Comparison of ENCODE assay signal across 2 cellular contexts in genomic region chr6:132003516-132004178, GRCh38.
TF ChIP-seq lines count a peak whose summit lies in the region.

No MANE protein-coding gene starts in this region.

TF ChIP-seq in HepG2, 621 proteins besides CTCF, POLR2A, EP300 and RAD21:
- TF ChIP-seq STAT5B (CRISPR knock-in tag; IDR thresholded peaks at IDR 0.05) (no peak), ZNF562 (CRISPR knock-in tag; IDR thresholded peaks at IDR 0.05; ENCODE audit: borderline replicate concordance) (peak; percentile 94; the same call in 1 of the 2 replicates)

TF ChIP-seq in WTC11, 78 proteins besides CTCF, POLR2A, EP300 and RAD21:
- TF ChIP-seq RORB (CRISPR knock-in tag; IDR thresholded peaks at IDR 0.05) (no peak), ZNF317 (CRISPR knock-in tag; IDR thresholded peaks at IDR 0.05; ENCODE audit: borderline replicate concordance, low read depth) (no peak), MYBL2 (CRISPR knock-in tag; IDR thresholded peaks at IDR 0.05) (no peak), E2F5 (CRISPR knock-in tag; IDR thresholded peaks at IDR 0.05) (no peak), HMGA2 (CRISPR knock-in tag; IDR thresholded peaks at IDR 0.05) (no peak), IRF2 (CRISPR knock-in tag; IDR thresholded peaks at IDR 0.05; ENCODE audit: borderline replicate concordance, low read depth) (no peak)
